8 cellular contexts compared by ENCODE assay signal in genomic region chr9:87464110-87464991, GRCh38. TPM values are rescaled to one million over a fixed set of nuclear protein-coding genes. Genes with fewer than 3 reads are reported as not detected.
DNase-seq lines count a peak whose midpoint lies in the region; ATAC-seq and TF ChIP-seq lines count a peak whose summit lies in the region.

No MANE protein-coding gene starts in this region.

- no peak overlapping the region for H3K4me3 Mint-ChIP-seq in nephron

- H3K79me2 ChIP-seq in hepatocyte = no peaks in the 10 kb centered on the region

- H3K36me3 ChIP-seq in BE2C (no peaks in the 10 kb centered on the region), hepatocyte (replicated peaks; ENCODE audit: insufficient read depth, low read depth) (no peaks in the 10 kb centered on the region)

- peak overlapping the region; percentile 63 to 71 (median 71) for H3K27ac Mint-ChIP-seq in nephron

- H2AFZ ChIP-seq in hepatocyte = no peak overlapping the region

- H3K27ac ChIP-seq in RWPE1 = peak overlapping the region; percentile 81
- H3K27ac ChIP-seq in hepatocyte = no peak overlapping the region

- H3K4me3 ChIP-seq in GM12865 (ENCODE audit: low read depth, low read length) = peak overlapping the region; percentile 11; the same call in 1 of the 2 replicates
- H3K4me3 ChIP-seq in BE2C (ENCODE audit: low read depth, low read length) = no peak overlapping the region
- H3K4me3 ChIP-seq in hepatocyte = no peak overlapping the region

- H3K4me1 Mint-ChIP-seq in nephron = peaks cover 4% of the 10 kb centered on the region

- H4K20me1 ChIP-seq in hepatocyte (ENCODE audit: insufficient read depth, poor library complexity, severe bottlenecking) = no peaks in the 10 kb centered on the region

- CTCF ChIA-PET in RWPE1 (lab: Yijun Ruan, JAX) = interaction anchor here (0.7 to 1.0 kb wide), 2 partner anchors 198 to 1569 kb away, joined by 3 to 9 read pairs; no protein-coding TSS in a partner anchor

- no peak overlapping the region for H3K4me2 ChIP-seq in hepatocyte

- no peak for TF ChIP-seq CTCF in GM12865 (IDR thresholded peaks at IDR 0.05; ENCODE audit: insufficient read depth, low read depth, low read length, missing control alignments)
- no peak for TF ChIP-seq CTCF in RWPE1 (conservative IDR thresholded peaks at IDR 0.05; ENCODE audit: low read depth)
- no peak for TF ChIP-seq CTCF in nephron (IDR thresholded peaks at IDR 0.05; ENCODE audit: unreplicated experiment in 3 of 3)
- no peak for TF ChIP-seq CTCF in BE2C (IDR thresholded peaks at IDR 0.05; ENCODE audit: low read depth, low read length)
- TF ChIP-seq CTCF in hepatocyte (IDR thresholded peaks at IDR 0.05; ENCODE audit: poor library complexity) = no peak

- peak; percentile 88 for DNase-seq in GM12865 (ENCODE audit: low read depth)
- no peak for DNase-seq in RWPE1 (ENCODE audit: low spot score)
- no peak for DNase-seq in HuH-7 (ENCODE audit: low spot score)
- no peak for DNase-seq in BE2C
- DNase-seq in NCI-H146 treated with DMSO at 0.1 percent for 48 hours (lab: John Stamatoyannopoulos, UW; ENCODE audit: unreplicated experiment) = no peak
- no peak for DNase-seq in hepatocyte (ENCODE audit: low spot score)

- no peaks in the 10 kb centered on the region for H3K9me3 Mint-ChIP-seq in nephron

- POLR2A ChIA-PET in RWPE1 (lab: Yijun Ruan, JAX; ENCODE audit: low non-redundant PET) = no interaction called here

- peak; percentile 74 for ATAC-seq in GM21619 (IDR thresholded peaks at IDR 0.05; ENCODE audit: unreplicated experiment)

- no peaks in the 10 kb centered on the region for H3K4me1 ChIP-seq in BE2C
- no peaks in the 10 kb centered on the region for H3K4me1 ChIP-seq in hepatocyte (ENCODE audit: insufficient read depth)

- H3K27me3 Mint-ChIP-seq in nephron (ENCODE audit: low read depth) = no peaks in the 10 kb centered on the region

- WGBS in hepatocyte (ENCODE audit: low lambda C conversion rate, missing lambda C conversion rate) = 63% methylated on average over 7 of the region's 7 CpGs

- no peaks in the 10 kb centered on the region for H3K9me2 ChIP-seq in hepatocyte (replicated peaks; ENCODE audit: insufficient read depth)

- H3K27me3 ChIP-seq in BE2C = no peaks in the 10 kb centered on the region
- no peaks in the 10 kb centered on the region for H3K27me3 ChIP-seq in hepatocyte

- H3K9me3 ChIP-seq in BE2C (no peaks in the 10 kb centered on the region), hepatocyte (ENCODE audit: low read depth) (no peaks in the 10 kb centered on the region)

- no peaks in the 10 kb centered on the region for H3K36me3 Mint-ChIP-seq in nephron (ENCODE audit: low read depth)

RNA-seq across cellular contexts. Expression of gene DAPK1, which starts 33.3 kb away (rescaled TPM):
- polyA plus RNA-seq in BE2C (2012; ENCODE audit: insufficient read depth, insufficient read length, low read depth) = 27.7 TPM
- total RNA-seq in hepatocyte = 47.7 and 62.3 TPM in 2 replicates
- 44.4 and 46.9 TPM in 2 replicates for polyA plus RNA-seq in hepatocyte
